ENCODE assay signal across 17 cellular contexts in genomic region chr22:28143961-28144745, GRCh38.
"Had no signal": no experiment of that assay in that cellular context is flagged by ENCODE, and none has a peak within 500 bp of the region (broad histone marks: within the 10 kb centered on the region; RNA-seq: fewer than 3 reads in every experiment).

No MANE protein-coding gene starts in this region.

- H3K36me3 ChIP-seq: neural progenitor cell, suprapubic skin, transverse colon had no signal

- H3K27me3 ChIP-seq: neural progenitor cell, suprapubic skin, transverse colon had no signal

- H3K27ac Mint-ChIP-seq: activated naive CD4-positive, alpha-beta T cell treated with anti-CD3 and anti-CD28 coated beads, Interleukin-2, amount 50 U/mL, for 72 hours; activated T-cell treated with anti-CD3 and anti-CD28 coated beads, Interleukin-2, amount 50 U/mL, for 72 hours; naive B cell; neural progenitor cell; T-helper 1 cell treated with Interleukin-12 subunit alpha and Interleukin-12 subunit beta and Interleukin-4 antibody, amounts not matched to agents 30 μg/mL and 1 μg/mL, for 36 hours had no signal

- H3K9me3 ChIP-seq: mucosa of descending colon, suprapubic skin, transverse colon had no signal

- H3K4me1 Mint-ChIP-seq: naive B cell had no signal

- H3K36me3 Mint-ChIP-seq: activated naive CD4-positive, alpha-beta T cell treated with anti-CD3 and anti-CD28 coated beads, Interleukin-2, amount 50 U/mL, for 72 hours; naive B cell had no signal

- ATAC-seq: activated CD4-positive, CD25-positive, alpha-beta regulatory T cell treated with anti-CD3 and anti-CD28 coated beads, Interleukin-2, amount 50 U/mL, for 24 hours; activated naive CD4-positive, alpha-beta T cell treated with anti-CD3 and anti-CD28 coated beads, Interleukin-2, amount 50 U/mL, for 72 hours; activated T-cell treated with anti-CD3 and anti-CD28 coated beads, Interleukin-2, amount 50 U/mL, for 72 hours; left lobe of liver; mucosa of descending colon; stimulated activated naive CD8-positive, alpha-beta T cell treated with anti-CD3 and anti-CD28 coated beads, Interleukin-15, Interleukin-2, amounts not matched to agents 100 U/mL and 50 U/mL, for 24 hours had no signal

- H3K4me1 ChIP-seq: neural progenitor cell had no signal

- DNase-seq: activated CD4-positive, alpha-beta T cell treated with anti-CD3 and anti-CD28 coated beads, Interleukin-2, amount 50 U/mL, for 1 hour; activated gamma-delta T cell; activated T-cell treated with anti-CD3 and anti-CD28 coated beads, Interleukin-2, amount 50 U/mL, for 72 hours; dermis blood vessel endothelial cell; effector memory CD4-positive, alpha-beta T cell; head of caudate nucleus; mucosa of descending colon; naive B cell; stimulated activated naive CD8-positive, alpha-beta T cell treated with anti-CD3 and anti-CD28 coated beads, Interleukin-15, Interleukin-2, amounts not matched to agents 100 U/mL and 50 U/mL, for 24 hours; transverse colon had no signal

- H3K9me3 Mint-ChIP-seq: activated naive CD4-positive, alpha-beta T cell treated with anti-CD3 and anti-CD28 coated beads, Interleukin-2, amount 50 U/mL, for 72 hours; activated T-cell treated with anti-CD3 and anti-CD28 coated beads, Interleukin-2, amount 50 U/mL, for 72 hours; naive B cell; neural progenitor cell; T-helper 1 cell treated with Interleukin-12 subunit alpha and Interleukin-12 subunit beta and Interleukin-4 antibody, amounts not matched to agents 30 μg/mL and 1 μg/mL, for 36 hours had no signal

- H3K27ac ChIP-seq: neural progenitor cell, parathyroid adenoma, suprapubic skin had no signal

- H3K4me3 Mint-ChIP-seq: activated T-cell treated with anti-CD3 and anti-CD28 coated beads, Interleukin-2, amount 50 U/mL, for 72 hours; naive B cell; neural progenitor cell; T-helper 1 cell treated with Interleukin-12 subunit alpha and Interleukin-12 subunit beta and Interleukin-4 antibody, amounts not matched to agents 30 μg/mL and 1 μg/mL, for 36 hours had no signal

- H3K4me3 ChIP-seq: mucosa of descending colon, neural progenitor cell, suprapubic skin, transverse colon had no signal
